In the genomic region with DNA sequence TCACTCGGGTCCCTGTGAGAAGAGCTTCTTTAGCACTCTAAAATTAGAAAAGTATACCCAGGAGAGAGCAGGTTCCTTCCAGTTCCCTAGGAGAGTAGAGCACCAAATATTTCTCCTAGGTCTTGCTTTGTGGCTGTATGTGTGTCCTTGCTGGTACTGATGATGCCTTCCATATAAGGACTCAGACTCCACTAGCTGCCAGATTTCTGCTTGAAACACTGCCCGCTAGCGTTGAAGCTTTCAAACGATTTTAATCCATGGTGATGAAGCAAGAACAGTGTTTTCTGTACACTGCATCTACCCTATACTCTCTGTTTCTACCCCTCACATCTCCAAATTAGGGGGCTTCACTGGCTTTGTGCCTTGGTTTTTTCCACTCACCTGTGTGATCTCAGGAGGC, we compare ENCODE assay signal across 8 cellular contexts. TPM values are rescaled to one million over a fixed set of nuclear protein-coding genes. Genes with fewer than 3 reads are reported as not detected.
DNase-seq lines count a peak whose midpoint lies in the region; ATAC-seq and TF ChIP-seq lines count a peak whose summit lies in the region.

No MANE protein-coding gene starts in this region.

- no peak overlapping the region for H3K4me3 ChIP-seq in mucosa of descending colon

- no peaks in the 10 kb centered on the region for H3K9me3 ChIP-seq in mucosa of descending colon

- ATAC-seq in GM21825 (IDR thresholded peaks at IDR 0.05; ENCODE audit: unreplicated experiment) = peak; percentile 27
- ATAC-seq in mucosa of descending colon = peak; percentile 44
- ATAC-seq in GM19455 (IDR thresholded peaks at IDR 0.05; ENCODE audit: unreplicated experiment) = no peak
- ATAC-seq in HG03097 (IDR thresholded peaks at IDR 0.05; ENCODE audit: low FRiP score, unreplicated experiment) = no peak
- ATAC-seq in HG02852 (IDR thresholded peaks at IDR 0.05; ENCODE audit: unreplicated experiment) = no peak

- H3K27me3 Mint-ChIP-seq in CD14-positive monocyte (ENCODE audit: low read depth in 3 of 3) (peaks cover 0 to 1% (median 0%) of the 10 kb centered on the region in 3 donors), brain (peaks cover 13% of the 10 kb centered on the region)

- DNase-seq in CD14-positive monocyte (ENCODE audit: low spot score) (peak; percentile 46), NCI-H2196 (lab: John Stamatoyannopoulos, UW; ENCODE audit: unreplicated experiment) (peak; percentile 66), mucosa of descending colon (peak in 2 of 3 donors; percentile 25 to 64)

- intact Hi-C loops in CD14-positive monocyte (cut with micrococcal nuclease) (no loop called here), mucosa of descending colon (cut with DNase I, micrococcal nuclease) (no loop called here)

- no peaks in the 10 kb centered on the region for H3K36me3 ChIP-seq in mucosa of descending colon (ENCODE audit: low read depth)

- H3K4me3 Mint-ChIP-seq in CD14-positive monocyte (peak overlapping the region; percentile 17 to 53), brain (peak overlapping the region; percentile 97 to 100 (median 99))

- H3K27ac Mint-ChIP-seq in CD14-positive monocyte (peak overlapping the region; percentile 69 to 92 (median 87)), brain (peak overlapping the region; percentile 12 to 100 (median 75))

- peaks cover 0 to 4% (median 0%) of the 10 kb centered on the region in 7 donors for H3K9me3 Mint-ChIP-seq in CD14-positive monocyte
- no peaks in the 10 kb centered on the region for H3K9me3 Mint-ChIP-seq in brain

- H3K4me1 Mint-ChIP-seq in CD14-positive monocyte (peaks cover 42% of the 10 kb centered on the region), brain (peaks cover 51% of the 10 kb centered on the region)

- peak; percentile 38 for TF ChIP-seq CTCF in CD14-positive monocyte (IDR thresholded peaks at IDR 0.05)
- no peak for TF ChIP-seq CTCF in brain (conservative IDR thresholded peaks at IDR 0.05)
- TF ChIP-seq CTCF in mucosa of descending colon (IDR thresholded peaks at IDR 0.05) = no peak

- peaks cover 14% of the 10 kb centered on the region for H3K4me1 ChIP-seq in mucosa of descending colon (ENCODE audit: low read depth)

- H3K36me3 Mint-ChIP-seq in CD14-positive monocyte = no peaks in the 10 kb centered on the region
- H3K36me3 Mint-ChIP-seq in brain = no peaks in the 10 kb centered on the region

RNA-seq across cellular contexts. Expression of gene SMC2, which starts 2.4 kb away (rescaled TPM):
- polyA plus RNA-seq in CD14-positive monocyte (1 to 10 TPM; 2.7 to 3.6 TPM), brain (ENCODE audit: insufficient read depth, low read depth, low replicate concordance) (12.3 TPM)
- 10 to 100 TPM in 1 of 3 donors, 1 to 10 TPM in 2; 6.6 to 15.1 (median 8.8) TPM for total RNA-seq in mucosa of descending colon

Comparison
In these comparisons a context has a peak if more than half of its experiments do, and no peak if none do; other contexts are left out.
1. ATAC-seq: peak in GM21825 (single experiment) and mucosa of descending colon (single experiment); none in GM19455 (single experiment), HG03097 (single experiment) and HG02852 (single experiment).
2. Peak in every context shown above with its lines, with median percentiles within 50 percentile points of each other: DNase-seq.